Comparison of ENCODE assay signal across 1 cellular context in genomic region chr16:57643166-57643813, GRCh38.
TF ChIP-seq lines count a peak whose summit lies in the region.

No MANE protein-coding gene starts in this region.

TF ChIP-seq in HepG2, 621 proteins besides CTCF, POLR2A, EP300 and RAD21 (continued from another document):
- TF ChIP-seq ARID3A (IDR thresholded peaks at IDR 0.05; ENCODE audit: low read depth, low read length) = no peak
- TF ChIP-seq GZF1 (CRISPR knock-in tag; IDR thresholded peaks at IDR 0.05) = no peak
- TF ChIP-seq PBX2 (CRISPR knock-in tag; IDR thresholded peaks at IDR 0.05) = no peak
